In genomic region chr3:48739617-48739954, GRCh38 we compare ENCODE assay signal across 1 cellular context.
TF ChIP-seq lines count a peak whose summit lies in the region.

No MANE protein-coding gene starts in this region.

TF ChIP-seq in HepG2, 621 proteins besides CTCF, POLR2A, EP300 and RAD21 (continued from another document and continues in another):
- TF ChIP-seq, protein P1, sequence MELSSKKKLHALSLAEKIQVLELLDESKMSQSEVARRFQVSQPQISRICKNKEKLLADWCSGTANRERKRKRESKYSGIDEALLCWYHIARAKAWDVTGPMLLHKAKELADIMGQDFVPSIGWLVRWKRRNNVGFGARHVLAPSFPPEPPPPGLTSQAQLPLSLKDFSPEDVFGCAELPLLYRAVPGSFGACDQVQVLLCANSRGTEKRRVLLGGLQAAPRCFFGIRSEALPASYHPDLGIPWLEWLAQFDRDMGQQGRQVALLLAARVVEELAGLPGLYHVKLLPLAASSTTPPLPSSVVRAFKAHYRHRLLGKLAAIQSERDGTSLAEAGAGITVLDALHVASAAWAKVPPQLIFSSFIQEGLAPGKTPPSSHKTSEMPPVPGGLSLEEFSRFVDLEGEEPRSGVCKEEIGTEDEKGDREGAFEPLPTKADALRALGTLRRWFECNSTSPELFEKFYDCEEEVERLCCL (CRISPR knock-in tag; IDR thresholded peaks at IDR 0.05; ENCODE audit: borderline replicate concordance) = no peak
- TF ChIP-seq, protein P2, sequence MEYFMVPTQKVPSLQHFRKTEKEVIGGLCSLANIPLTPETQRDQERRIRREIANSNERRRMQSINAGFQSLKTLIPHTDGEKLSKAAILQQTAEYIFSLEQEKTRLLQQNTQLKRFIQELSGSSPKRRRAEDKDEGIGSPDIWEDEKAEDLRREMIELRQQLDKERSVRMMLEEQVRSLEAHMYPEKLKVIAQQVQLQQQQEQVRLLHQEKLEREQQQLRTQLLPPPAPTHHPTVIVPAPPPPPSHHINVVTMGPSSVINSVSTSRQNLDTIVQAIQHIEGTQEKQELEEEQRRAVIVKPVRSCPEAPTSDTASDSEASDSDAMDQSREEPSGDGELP (IDR thresholded peaks at IDR 0.05; ENCODE audit: borderline replicate concordance, low read depth) = no peak
- TF ChIP-seq ZSCAN20 (CRISPR knock-in tag; IDR thresholded peaks at IDR 0.05; ENCODE audit: borderline replicate concordance) = no peak
- no peak for TF ChIP-seq NBN (conservative IDR thresholded peaks at IDR 0.05)
- no peak for TF ChIP-seq MAFF (IDR thresholded peaks at IDR 0.05; ENCODE audit: low read depth, low read length)
- 0 out of 2 replicates have a peak, but pooled peaks have one; percentile 25 for TF ChIP-seq HNRNPL (IDR thresholded peaks at IDR 0.05; ENCODE audit: low read depth, low read length)
- peak; percentile 22 for TF ChIP-seq SRSF1 (optimal IDR thresholded peaks at IDR 0.05; ENCODE audit: low read depth, low read length)
- TF ChIP-seq E2F1 (CRISPR knock-in tag; IDR thresholded peaks at IDR 0.05) = no peak
- TF ChIP-seq, protein P3, sequence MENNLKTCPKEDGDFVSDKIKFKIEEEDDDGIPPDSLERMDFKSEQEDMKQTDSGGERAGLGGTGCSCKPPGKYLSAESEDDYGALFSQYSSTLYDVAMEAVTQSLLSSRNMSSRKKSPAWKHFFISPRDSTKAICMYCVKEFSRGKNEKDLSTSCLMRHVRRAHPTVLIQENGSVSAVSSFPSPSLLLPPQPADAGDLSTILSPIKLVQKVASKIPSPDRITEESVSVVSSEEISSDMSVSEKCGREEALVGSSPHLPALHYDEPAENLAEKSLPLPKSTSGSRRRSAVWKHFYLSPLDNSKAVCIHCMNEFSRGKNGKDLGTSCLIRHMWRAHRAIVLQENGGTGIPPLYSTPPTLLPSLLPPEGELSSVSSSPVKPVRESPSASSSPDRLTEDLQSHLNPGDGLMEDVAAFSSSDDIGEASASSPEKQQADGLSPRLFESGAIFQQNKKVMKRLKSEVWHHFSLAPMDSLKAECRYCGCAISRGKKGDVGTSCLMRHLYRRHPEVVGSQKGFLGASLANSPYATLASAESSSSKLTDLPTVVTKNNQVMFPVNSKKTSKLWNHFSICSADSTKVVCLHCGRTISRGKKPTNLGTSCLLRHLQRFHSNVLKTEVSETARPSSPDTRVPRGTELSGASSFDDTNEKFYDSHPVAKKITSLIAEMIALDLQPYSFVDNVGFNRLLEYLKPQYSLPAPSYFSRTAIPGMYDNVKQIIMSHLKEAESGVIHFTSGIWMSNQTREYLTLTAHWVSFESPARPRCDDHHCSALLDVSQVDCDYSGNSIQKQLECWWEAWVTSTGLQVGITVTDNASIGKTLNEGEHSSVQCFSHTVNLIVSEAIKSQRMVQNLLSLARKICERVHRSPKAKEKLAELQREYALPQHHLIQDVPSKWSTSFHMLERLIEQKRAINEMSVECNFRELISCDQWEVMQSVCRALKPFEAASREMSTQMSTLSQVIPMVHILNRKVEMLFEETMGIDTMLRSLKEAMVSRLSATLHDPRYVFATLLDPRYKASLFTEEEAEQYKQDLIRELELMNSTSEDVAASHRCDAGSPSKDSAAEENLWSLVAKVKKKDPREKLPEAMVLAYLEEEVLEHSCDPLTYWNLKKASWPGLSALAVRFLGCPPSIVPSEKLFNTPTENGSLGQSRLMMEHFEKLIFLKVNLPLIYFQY (CRISPR knock-in tag; IDR thresholded peaks at IDR 0.05; ENCODE audit: borderline replicate concordance) = no peak
- TF ChIP-seq MXD4 (CRISPR knock-in tag; IDR thresholded peaks at IDR 0.05) = no peak
- TF ChIP-seq ZNF792 (CRISPR knock-in tag; IDR thresholded peaks at IDR 0.05) = no peak
- TF ChIP-seq MLXIP (CRISPR knock-in tag; IDR thresholded peaks at IDR 0.05; ENCODE audit: borderline replicate concordance) = no peak
- TF ChIP-seq ZBTB46 (CRISPR knock-in tag; IDR thresholded peaks at IDR 0.05; ENCODE audit: borderline replicate concordance) = 0 out of 2 replicates have a peak, but pooled peaks have one; percentile 26
- no peak for TF ChIP-seq TGIF2 (CRISPR knock-in tag; IDR thresholded peaks at IDR 0.05)
- no peak for TF ChIP-seq ZNF260 (CRISPR knock-in tag; IDR thresholded peaks at IDR 0.05; ENCODE audit: borderline replicate concordance, low read depth)
- TF ChIP-seq CREB3 (CRISPR knock-in tag; IDR thresholded peaks at IDR 0.05) = no peak
- TF ChIP-seq, protein P4, sequence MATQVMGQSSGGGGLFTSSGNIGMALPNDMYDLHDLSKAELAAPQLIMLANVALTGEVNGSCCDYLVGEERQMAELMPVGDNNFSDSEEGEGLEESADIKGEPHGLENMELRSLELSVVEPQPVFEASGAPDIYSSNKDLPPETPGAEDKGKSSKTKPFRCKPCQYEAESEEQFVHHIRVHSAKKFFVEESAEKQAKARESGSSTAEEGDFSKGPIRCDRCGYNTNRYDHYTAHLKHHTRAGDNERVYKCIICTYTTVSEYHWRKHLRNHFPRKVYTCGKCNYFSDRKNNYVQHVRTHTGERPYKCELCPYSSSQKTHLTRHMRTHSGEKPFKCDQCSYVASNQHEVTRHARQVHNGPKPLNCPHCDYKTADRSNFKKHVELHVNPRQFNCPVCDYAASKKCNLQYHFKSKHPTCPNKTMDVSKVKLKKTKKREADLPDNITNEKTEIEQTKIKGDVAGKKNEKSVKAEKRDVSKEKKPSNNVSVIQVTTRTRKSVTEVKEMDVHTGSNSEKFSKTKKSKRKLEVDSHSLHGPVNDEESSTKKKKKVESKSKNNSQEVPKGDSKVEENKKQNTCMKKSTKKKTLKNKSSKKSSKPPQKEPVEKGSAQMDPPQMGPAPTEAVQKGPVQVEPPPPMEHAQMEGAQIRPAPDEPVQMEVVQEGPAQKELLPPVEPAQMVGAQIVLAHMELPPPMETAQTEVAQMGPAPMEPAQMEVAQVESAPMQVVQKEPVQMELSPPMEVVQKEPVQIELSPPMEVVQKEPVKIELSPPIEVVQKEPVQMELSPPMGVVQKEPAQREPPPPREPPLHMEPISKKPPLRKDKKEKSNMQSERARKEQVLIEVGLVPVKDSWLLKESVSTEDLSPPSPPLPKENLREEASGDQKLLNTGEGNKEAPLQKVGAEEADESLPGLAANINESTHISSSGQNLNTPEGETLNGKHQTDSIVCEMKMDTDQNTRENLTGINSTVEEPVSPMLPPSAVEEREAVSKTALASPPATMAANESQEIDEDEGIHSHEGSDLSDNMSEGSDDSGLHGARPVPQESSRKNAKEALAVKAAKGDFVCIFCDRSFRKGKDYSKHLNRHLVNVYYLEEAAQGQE (IDR thresholded peaks at IDR 0.05; ENCODE audit: borderline replicate concordance in 1 of 2, low read depth in 1 of 2, low read length in 2 of 2) = no peak
- TF ChIP-seq, protein P5, sequence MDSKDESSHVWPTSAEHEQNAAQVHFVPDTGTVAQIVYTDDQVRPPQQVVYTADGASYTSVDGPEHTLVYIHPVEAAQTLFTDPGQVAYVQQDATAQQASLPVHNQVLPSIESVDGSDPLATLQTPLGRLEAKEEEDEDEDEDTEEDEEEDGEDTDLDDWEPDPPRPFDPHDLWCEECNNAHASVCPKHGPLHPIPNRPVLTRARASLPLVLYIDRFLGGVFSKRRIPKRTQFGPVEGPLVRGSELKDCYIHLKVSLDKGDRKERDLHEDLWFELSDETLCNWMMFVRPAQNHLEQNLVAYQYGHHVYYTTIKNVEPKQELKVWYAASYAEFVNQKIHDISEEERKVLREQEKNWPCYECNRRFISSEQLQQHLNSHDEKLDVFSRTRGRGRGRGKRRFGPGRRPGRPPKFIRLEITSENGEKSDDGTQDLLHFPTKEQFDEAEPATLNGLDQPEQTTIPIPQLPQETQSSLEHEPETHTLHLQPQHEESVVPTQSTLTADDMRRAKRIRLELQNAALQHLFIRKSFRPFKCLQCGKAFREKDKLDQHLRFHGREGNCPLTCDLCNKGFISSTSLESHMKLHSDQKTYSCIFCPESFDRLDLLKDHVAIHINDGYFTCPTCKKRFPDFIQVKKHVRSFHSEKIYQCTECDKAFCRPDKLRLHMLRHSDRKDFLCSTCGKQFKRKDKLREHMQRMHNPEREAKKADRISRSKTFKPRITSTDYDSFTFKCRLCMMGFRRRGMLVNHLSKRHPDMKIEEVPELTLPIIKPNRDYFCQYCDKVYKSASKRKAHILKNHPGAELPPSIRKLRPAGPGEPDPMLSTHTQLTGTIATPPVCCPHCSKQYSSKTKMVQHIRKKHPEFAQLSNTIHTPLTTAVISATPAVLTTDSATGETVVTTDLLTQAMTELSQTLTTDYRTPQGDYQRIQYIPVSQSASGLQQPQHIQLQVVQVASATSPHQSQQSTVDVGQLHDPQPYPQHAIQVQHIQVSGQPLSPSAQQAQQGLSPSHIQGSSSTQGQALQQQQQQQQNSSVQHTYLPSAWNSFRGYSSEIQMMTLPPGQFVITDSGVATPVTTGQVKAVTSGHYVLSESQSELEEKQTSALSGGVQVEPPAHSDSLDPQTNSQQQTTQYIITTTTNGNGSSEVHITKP (CRISPR knock-in tag; IDR thresholded peaks at IDR 0.05; ENCODE audit: low read depth) = no peak
- no peak for TF ChIP-seq ZNF720 (CRISPR knock-in tag; IDR thresholded peaks at IDR 0.05)
- TF ChIP-seq NCOA5 (CRISPR knock-in tag; IDR thresholded peaks at IDR 0.05) = no peak
- TF ChIP-seq, protein P6, sequence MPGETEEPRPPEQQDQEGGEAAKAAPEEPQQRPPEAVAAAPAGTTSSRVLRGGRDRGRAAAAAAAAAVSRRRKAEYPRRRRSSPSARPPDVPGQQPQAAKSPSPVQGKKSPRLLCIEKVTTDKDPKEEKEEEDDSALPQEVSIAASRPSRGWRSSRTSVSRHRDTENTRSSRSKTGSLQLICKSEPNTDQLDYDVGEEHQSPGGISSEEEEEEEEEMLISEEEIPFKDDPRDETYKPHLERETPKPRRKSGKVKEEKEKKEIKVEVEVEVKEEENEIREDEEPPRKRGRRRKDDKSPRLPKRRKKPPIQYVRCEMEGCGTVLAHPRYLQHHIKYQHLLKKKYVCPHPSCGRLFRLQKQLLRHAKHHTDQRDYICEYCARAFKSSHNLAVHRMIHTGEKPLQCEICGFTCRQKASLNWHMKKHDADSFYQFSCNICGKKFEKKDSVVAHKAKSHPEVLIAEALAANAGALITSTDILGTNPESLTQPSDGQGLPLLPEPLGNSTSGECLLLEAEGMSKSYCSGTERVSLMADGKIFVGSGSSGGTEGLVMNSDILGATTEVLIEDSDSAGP (CRISPR knock-in tag; IDR thresholded peaks at IDR 0.05; ENCODE audit: borderline replicate concordance) = no peak
- TF ChIP-seq ZNF543 (CRISPR knock-in tag; IDR thresholded peaks at IDR 0.05) = no peak
- TF ChIP-seq ZMAT5 (CRISPR knock-in tag; IDR thresholded peaks at IDR 0.05; ENCODE audit: borderline replicate concordance, low read depth) = no peak
- no peak for TF ChIP-seq CCAR2 (optimal IDR thresholded peaks at IDR 0.05; ENCODE audit: low read depth, low read length)
- no peak for TF ChIP-seq NR2C2 (CRISPR knock-in tag; IDR thresholded peaks at IDR 0.05; ENCODE audit: borderline replicate concordance)
- TF ChIP-seq ZFAT (CRISPR knock-in tag; conservative IDR thresholded peaks at IDR 0.05) = no peak
- no peak for TF ChIP-seq MEIS2 (CRISPR knock-in tag; IDR thresholded peaks at IDR 0.05)
- TF ChIP-seq FOXM1 (CRISPR knock-in tag; IDR thresholded peaks at IDR 0.05) = no peak
- TF ChIP-seq ZNF101 (CRISPR knock-in tag; IDR thresholded peaks at IDR 0.05; ENCODE audit: borderline replicate concordance, low read depth) = no peak
- no peak for TF ChIP-seq ZNF879 (CRISPR knock-in tag; IDR thresholded peaks at IDR 0.05)
- TF ChIP-seq TAF1 (CRISPR knock-in tag; IDR thresholded peaks at IDR 0.05) = no peak
